ENCODE assay signal across 2 cellular contexts in genomic region chr6:83098589-83098988, GRCh38.
TF ChIP-seq lines count a peak whose summit lies in the region.

No MANE protein-coding gene starts in this region.

TF ChIP-seq in GM12891, 5 proteins besides CTCF, POLR2A, EP300 and RAD21:
- no peak for TF ChIP-seq TAF1 (IDR thresholded peaks at IDR 0.05; ENCODE audit: low read depth, low read length)
- TF ChIP-seq POU2F2 (IDR thresholded peaks at IDR 0.05; ENCODE audit: low read depth, low read length) = no peak
- no peak for TF ChIP-seq POLR2AphosphoS5 (IDR thresholded peaks at IDR 0.05; ENCODE audit: low read depth, low read length)
- TF ChIP-seq PAX5 (IDR thresholded peaks at IDR 0.05; ENCODE audit: insufficient read depth, low read length, severe bottlenecking) = no peak
- TF ChIP-seq SPI1 (IDR thresholded peaks at IDR 0.05; ENCODE audit: low read depth, low read length) = no peak

TF ChIP-seq in K562, 482 proteins besides CTCF, POLR2A, EP300 and RAD21:
- TF ChIP-seq CEBPB (tag; IDR thresholded peaks at IDR 0.05) = 0 out of 2 replicates have a peak, but pooled peaks have one; percentile 12
- TF ChIP-seq LARP7 (IDR thresholded peaks at IDR 0.05) = no peak
- TF ChIP-seq CEBPG (CRISPR knock-in tag; IDR thresholded peaks at IDR 0.05) = no peak
- TF ChIP-seq CEBPG (tag; conservative IDR thresholded peaks at IDR 0.05 in 1 of 2, IDR thresholded peaks at IDR 0.05 in 1 of 2) = 0 out of 4 replicates have a peak, but pooled peaks of 1 of the 2 experiments have one; percentile 19
